In genomic region chr4:149897784-149898183, GRCh38 we compare ENCODE assay signal across 8 cellular contexts.
DNase-seq lines count a peak whose midpoint lies in the region; ATAC-seq and TF ChIP-seq lines count a peak whose summit lies in the region.

No MANE protein-coding gene starts in this region.

- H3K27ac Mint-ChIP-seq in mesothelial cell of epicardium, result no peak overlapping the region

- H3K27me3 ChIP-seq in adipocyte (replicated peaks; ENCODE audit: control insufficient read depth, insufficient read depth, low read length), result no peaks in the 10 kb centered on the region

- H3K4me3 ChIP-seq in adipocyte (ENCODE audit: low read length), result no peak overlapping the region

- peaks cover 7% of the 10 kb centered on the region for H3K4me1 Mint-ChIP-seq in mesothelial cell of epicardium

- no peaks in the 10 kb centered on the region for H3K36me3 Mint-ChIP-seq in mesothelial cell of epicardium

- peak; percentile 27 for DNase-seq in GM03348 (ENCODE audit: low spot score)
- DNase-seq in adipocyte (ENCODE audit: low read depth), result peak; percentile 60
- no peak for DNase-seq in mesothelial cell of epicardium (ENCODE audit: low spot score in 2 of 2, unreplicated experiment in 2 of 2)
- no peak for DNase-seq in NCI-H1436 treated with DMSO at 0.1 percent for 48 hours (lab: John Stamatoyannopoulos, UW)
- DNase-seq in activated naive CD4-positive, alpha-beta T cell treated with Interleukin-2 at 50 U/mL for 16 hours, result no peak
- DNase-seq in NCI-H128 (lab: John Stamatoyannopoulos, UW; ENCODE audit: unreplicated experiment), result no peak

- no peaks in the 10 kb centered on the region for H3K4me1 ChIP-seq in adipocyte (ENCODE audit: control insufficient read depth, insufficient read depth, low read length)

- no peaks in the 10 kb centered on the region for H3K27me3 Mint-ChIP-seq in mesothelial cell of epicardium (ENCODE audit: low read depth)

- peak; percentile 54 for ATAC-seq in HG03432 (IDR thresholded peaks at IDR 0.05; ENCODE audit: unreplicated experiment)
- ATAC-seq in GM21381 (IDR thresholded peaks at IDR 0.05; ENCODE audit: unreplicated experiment), result no peak

- no peak overlapping the region for H3K4me3 Mint-ChIP-seq in mesothelial cell of epicardium

- no peak overlapping the region for H3K9ac ChIP-seq in adipocyte (ENCODE audit: low read length)

- TF ChIP-seq CTCF in mesothelial cell of epicardium (IDR thresholded peaks at IDR 0.05; ENCODE audit: unreplicated experiment), result peak; percentile 30

- H3K9me3 ChIP-seq in adipocyte (ENCODE audit: control insufficient read depth, low read length), result no peaks in the 10 kb centered on the region

- H3K36me3 ChIP-seq in adipocyte (ENCODE audit: control insufficient read depth, insufficient read depth, low read length, severe bottlenecking), result no peaks in the 10 kb centered on the region

- H3K9me3 Mint-ChIP-seq in mesothelial cell of epicardium, result peaks cover 4% of the 10 kb centered on the region

Comparison
In these comparisons a context has a peak if more than half of its experiments do, and no peak if none do; other contexts are left out.
1. DNase-seq: peak in GM03348 (single experiment) and adipocyte (single experiment); none in mesothelial cell of epicardium (0 of 2), NCI-H1436 treated with DMSO at 0.1 percent for 48 hours (single experiment), activated naive CD4-positive, alpha-beta T cell treated with Interleukin-2 at 50 U/mL for 16 hours (single experiment) and NCI-H128 (single experiment).